ENCODE assay signal across 8 cellular contexts in the genomic region with DNA sequence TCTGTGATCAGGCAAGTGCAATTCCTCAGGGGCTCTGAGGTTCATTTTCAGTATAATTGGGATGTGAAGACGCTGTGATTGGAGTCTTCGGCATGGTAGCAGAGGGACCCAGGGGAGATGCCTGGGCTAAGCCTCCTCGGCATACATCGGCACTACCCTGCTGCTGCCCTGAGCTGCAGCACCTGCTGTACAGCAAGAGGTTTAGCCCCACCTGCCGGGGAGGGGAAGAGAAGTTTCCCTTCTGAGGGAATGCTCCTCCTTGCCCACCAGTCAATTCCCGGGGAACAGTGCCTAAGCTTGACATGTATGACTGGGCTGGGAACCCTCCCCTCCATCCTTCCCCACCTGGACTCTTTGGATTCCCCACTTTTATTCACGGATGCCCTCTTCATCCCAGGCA. TPM values are rescaled to one million over a fixed set of nuclear protein-coding genes. Genes with fewer than 3 reads are reported as not detected.
A peak's percentile ranks its signal among the peaks of the same experiment; 100 is the strongest.
DNase-seq lines count a peak whose midpoint lies in the region; ATAC-seq and TF ChIP-seq lines count a peak whose summit lies in the region.
"Had no signal": no experiment of that assay in that cellular context is flagged by ENCODE, and none has a peak within 500 bp of the region (broad histone marks: within the 10 kb centered on the region; RNA-seq: fewer than 3 reads in every experiment).

No MANE protein-coding gene starts in this region.

- no peaks in the 10 kb centered on the region for H3K36me3 ChIP-seq in OCI-LY7 (ENCODE audit: insufficient read depth, low read length)

- DNase-seq in Daoy (ENCODE audit: low read depth) (peak; percentile 45), HFFc6 (no peak), OCI-LY7 (ENCODE audit: low spot score) (peak; percentile 20), iPS-NIHi7 (ENCODE audit: extremely low spot score) (peak; percentile 51), germinal center (ENCODE audit: low spot score) (no peak), C1 segment of cervical spinal cord (lab: John Stamatoyannopoulos, UW) (no peak)
- DNase-seq: stimulated activated CD4-positive, alpha-beta T cell treated with anti-CD3 and anti-CD28 coated beads, Interleukin-1b, Interleukin-23, amount 100 ng/mL, for 48 hours had no signal

- H3K4me1 ChIP-seq in OCI-LY7 (ENCODE audit: insufficient read depth, low read length, poor library complexity, severe bottlenecking): no peaks in the 10 kb centered on the region

- intact Hi-C loops in OCI-LY7 (cut with micrococcal nuclease; ENCODE audit: unreplicated experiment): loop anchor here (5.0 kb wide), 2 partner anchors 129 to 281 kb away; no protein-coding TSS in a partner anchor

- H3K36me3 Mint-ChIP-seq in HFFc6 (ENCODE audit: low read depth): peaks cover 36% of the 10 kb centered on the region

- ATAC-seq in GM21447 (IDR thresholded peaks at IDR 0.05; ENCODE audit: unreplicated experiment): no peak

- no peaks in the 10 kb centered on the region for H3K9me3 Mint-ChIP-seq in HFFc6

- BruUV-seq in OCI-LY7 (replicated peaks; lab: Mats Ljungman, UMichigan): no TSS peak

- peak overlapping the region; percentile 22; the same call in 1 of the 2 replicates for H3K4me3 Mint-ChIP-seq in HFFc6

- H3K4me2 ChIP-seq in OCI-LY7 (ENCODE audit: low read length): no peak overlapping the region

- H3K27me3 Mint-ChIP-seq in HFFc6 (ENCODE audit: insufficient read depth): peaks cover 1% of the 10 kb centered on the region

- no peak overlapping the region for H3K27ac ChIP-seq in OCI-LY7 (ENCODE audit: low read depth, low read length, poor library complexity, severe bottlenecking)

- no peaks in the 10 kb centered on the region for H3K9me3 ChIP-seq in OCI-LY7 (ENCODE audit: low read length)

- POLR2A ChIA-PET in OCI-LY7 (lab: Charles Lee): no interaction called here

- peak overlapping the region; percentile 60 for H3K27ac Mint-ChIP-seq in HFFc6

- no peaks in the 10 kb centered on the region for H4K20me1 ChIP-seq in OCI-LY7 (ENCODE audit: insufficient read depth, low read length)

- no peak overlapping the region for H3K4me3 ChIP-seq in OCI-LY7 (ENCODE audit: low read depth, low read length, poor library complexity, severe bottlenecking)

- H3K4me1 Mint-ChIP-seq in HFFc6 (ENCODE audit: low read depth): peaks cover 87% of the 10 kb centered on the region

- H2AFZ ChIP-seq in OCI-LY7 (ENCODE audit: low read length): no peak overlapping the region

- no peaks in the 10 kb centered on the region for H3K9me2 ChIP-seq in OCI-LY7 (ENCODE audit: insufficient read depth, low read length)

- CTCF ChIA-PET in OCI-LY7 (lab: Charles Lee; ENCODE audit: unreplicated experiment): no interaction called here

- H3K79me2 ChIP-seq in OCI-LY7 (ENCODE audit: insufficient read depth, low read depth, low read length): no peaks in the 10 kb centered on the region

- TF ChIP-seq CTCF in HFFc6 (IDR thresholded peaks at IDR 0.05) (no peak), OCI-LY7 (conservative IDR thresholded peaks at IDR 0.05; ENCODE audit: low read length) (peak; percentile 49)

RNA-seq across cellular contexts. Expression of gene CNIH3, which starts 24.9 kb away (rescaled TPM):
- total RNA-seq in Daoy (2014; rRNA removed; shearing (Covaris generic)): 13.6 and 19.5 TPM in 2 replicates
- total RNA-seq in HFFc6 (2021; fragmentation: NEBNext Ultra II Directional; extraction: Animal tissue kit (Norgen Biotek cat#: 25700)): 10 to 100 TPM; 18.6 to 32.3 (median 30.5) TPM
- 0.98 and 2.4 TPM in 2 replicates for total RNA-seq in OCI-LY7 (2014; rRNA removed; shearing (Covaris generic))
- total RNA-seq in OCI-LY7 (2022): 0.83 and 1.9 TPM in 2 replicates

Comparison
In these comparisons a context has a peak if more than half of its experiments do, and no peak if none do; other contexts are left out.
1. DNase-seq: peak in Daoy (single experiment), OCI-LY7 (single experiment) and iPS-NIHi7 (single experiment); none in HFFc6 (single experiment), germinal center (single experiment) and C1 segment of cervical spinal cord (0 of 14).